ENCODE assay signal across 1 cellular context in genomic region chr17:50864747-50865059, GRCh38.
TF ChIP-seq lines count a peak whose summit lies in the region.

No MANE protein-coding gene starts in this region.

TF ChIP-seq in K562, 482 proteins besides CTCF, POLR2A, EP300 and RAD21:
- TF ChIP-seq ZBTB5 (IDR thresholded peaks at IDR 0.05) (no peak), ZNF609 (CRISPR knock-in tag; IDR thresholded peaks at IDR 0.05; ENCODE audit: borderline replicate concordance) (no peak), NR0B1 (IDR thresholded peaks at IDR 0.05; ENCODE audit: partially characterized antibody) (no peak), MXI1 (IDR thresholded peaks at IDR 0.05; ENCODE audit: low read depth, low read length) (no peak), MAFG (tag; conservative IDR thresholded peaks at IDR 0.05) (0 out of 2 replicates have a peak, but pooled peaks have one; percentile 9), MAFK (IDR thresholded peaks at IDR 0.05; ENCODE audit: low read length) (peak; percentile 42; the same call in 1 of the 2 replicates), RBM17 (IDR thresholded peaks at IDR 0.05; ENCODE audit: borderline replicate concordance, low read depth, low read length) (no peak), KDM5B (IDR thresholded peaks at IDR 0.05; ENCODE audit: insufficient replicate concordance, low read depth, low read length) (no peak), SIN3A (IDR thresholded peaks at IDR 0.05; ENCODE audit: borderline replicate concordance in 2 of 2, control insufficient read depth in 1 of 2, low read depth in 2 of 2, low read length in 2 of 2) (peak in 1 of 2 experiments; percentile 64; a peak in 1 of 4 replicates), ARID2 (IDR thresholded peaks at IDR 0.05) (no peak), USF1 (CRISPR knock-in tag; IDR thresholded peaks at IDR 0.05) (no peak), CBFA2T3 (IDR thresholded peaks at IDR 0.05) (no peak)
